Comparison of ENCODE assay signal across 8 cellular contexts in the genomic region with DNA sequence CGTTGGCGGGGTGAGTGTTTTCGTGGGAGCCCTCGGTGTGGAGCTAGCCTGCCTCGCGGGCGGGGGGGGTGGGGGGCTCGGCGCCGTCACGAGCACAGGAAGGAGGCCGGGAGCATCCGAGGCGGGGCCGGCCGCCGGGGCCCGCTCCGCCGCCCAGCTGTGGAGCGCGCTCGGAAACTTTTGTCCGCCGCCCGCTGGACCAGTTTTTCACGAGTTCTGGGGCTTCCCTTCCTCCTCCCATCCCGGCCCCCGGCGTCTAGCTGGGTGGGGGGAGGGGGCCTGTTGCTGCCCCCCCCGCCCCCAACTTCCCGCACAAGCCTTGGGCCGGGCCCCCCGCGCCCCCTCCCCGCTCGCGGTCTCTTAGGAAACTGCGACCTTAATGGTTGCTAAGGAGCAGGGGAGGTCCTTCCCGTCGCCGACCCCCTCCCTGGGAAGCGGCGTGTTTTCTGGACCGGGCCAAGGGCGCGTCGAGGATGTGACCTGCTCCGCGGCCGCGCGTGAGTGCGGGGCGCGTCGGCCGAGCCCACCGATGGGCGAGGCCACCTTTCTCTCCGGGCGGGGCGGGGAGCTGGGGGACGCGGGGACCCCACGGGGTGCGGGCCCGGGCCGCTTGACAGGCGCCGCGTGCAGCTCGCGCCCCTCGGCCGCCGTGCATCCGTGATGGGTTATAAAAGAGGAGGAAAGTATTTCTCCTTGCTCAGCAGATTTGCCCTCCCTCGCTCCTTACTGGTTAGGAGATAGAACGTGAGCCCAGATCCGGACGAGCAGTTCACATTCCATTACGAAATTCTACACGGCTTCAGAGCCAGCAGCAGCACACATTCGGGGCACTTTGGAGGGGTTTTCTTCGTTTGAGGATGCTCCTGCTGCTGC. TPM values are rescaled to one million over a fixed set of nuclear protein-coding genes. Genes with fewer than 3 reads are reported as not detected.
DNase-seq lines count a peak whose midpoint lies in the region; ATAC-seq, FAIRE-seq and TF ChIP-seq lines count a peak whose summit lies in the region.

No MANE protein-coding gene starts in this region.

- peak overlapping the region; percentile 74; the same call in 1 of the 2 replicates for H3K27ac ChIP-seq in KMS-11

- 0 out of 2 replicates have a peak, but pooled peaks cover 5% of the 10 kb centered on the region for H4K20me1 ChIP-seq in KMS-11 (ENCODE audit: insufficient read depth)

- peaks cover 52% of the 10 kb centered on the region for H3K79me2 ChIP-seq in KMS-11 (ENCODE audit: insufficient read depth, low read depth)

- no peaks in the 10 kb centered on the region for H3K27me3 ChIP-seq in KMS-11 (ENCODE audit: insufficient read depth, low read depth)
- no peaks in the 10 kb centered on the region for H3K27me3 ChIP-seq in bronchial epithelial cell (ENCODE audit: control insufficient read depth, insufficient read depth, low read length)

- FAIRE-seq in bronchial epithelial cell (lab: Jason Lieb, UNC): no peak

- H3K4me3 ChIP-seq in KMS-11 (IDR thresholded peaks at IDR 0.05; ENCODE audit: insufficient read depth, low read depth, low read length) (no peak overlapping the region), bronchial epithelial cell (ENCODE audit: low read depth, low read length) (peak overlapping the region; percentile 95)

- peaks cover 37% of the 10 kb centered on the region for H3K4me1 ChIP-seq in KMS-11 (ENCODE audit: low read depth, poor library complexity, severe bottlenecking)

- no peaks in the 10 kb centered on the region for H3K36me3 ChIP-seq in KMS-11 (ENCODE audit: insufficient read depth)
- no peaks in the 10 kb centered on the region for H3K36me3 ChIP-seq in bronchial epithelial cell (ENCODE audit: control insufficient read depth, insufficient read depth, low read length)

- peak overlapping the region; percentile 68 for H3K9ac ChIP-seq in KMS-11

- DNase-seq in GF-D8 (lab: John Stamatoyannopoulos, UW) (peak; percentile 47), T-helper 9 cell (peak; percentile 16), bronchial epithelial cell (ENCODE audit: low read depth) (peak; percentile 69), iris pigment epithelial cell (ENCODE audit: low read depth) (peak; percentile 87)
- DNase-seq in stimulated activated CD4-positive, alpha-beta T cell treated with anti-CD3 and anti-CD28 coated beads, Interleukin-12 subunit alpha, Interleukin-12 subunit beta, amount 100 ng/mL, for 4 hours: peak; percentile 30

- TF ChIP-seq CTCF in KMS-11 (conservative IDR thresholded peaks at IDR 0.05; ENCODE audit: low read depth, low read length) (no peak), bronchial epithelial cell (IDR thresholded peaks at IDR 0.05; ENCODE audit: insufficient read depth, low read length, severe bottlenecking) (no peak)

- peak overlapping the region; percentile 85 for H3K4me2 ChIP-seq in KMS-11

- peak overlapping the region; percentile 95 for H2AFZ ChIP-seq in KMS-11 (ENCODE audit: low read depth)

- no peak for ATAC-seq in GM19463 (IDR thresholded peaks at IDR 0.05; ENCODE audit: unreplicated experiment)
- ATAC-seq in GM18873 (IDR thresholded peaks at IDR 0.05; ENCODE audit: low FRiP score, unreplicated experiment): no peak

RNA-seq across cellular contexts. Expression of a gene that starts 1.4 kb away (rescaled TPM):
- total RNA-seq in bronchial epithelial cell: 16.6 and 28.0 TPM in 2 replicates

Comparison
In these comparisons a context has a peak if more than half of its experiments do, and no peak if none do; other contexts are left out.
1. DNase-seq: peak in every context shown above with its lines; median percentile 87 in iris pigment epithelial cell; 69 in bronchial epithelial cell; 47 in GF-D8; 30 in stimulated activated CD4-positive, alpha-beta T cell treated with anti-CD3 and anti-CD28 coated beads, Interleukin-12 subunit alpha, Interleukin-12 subunit beta, amount 100 ng/mL, for 4 hours; 16 in T-helper 9 cell.